In genomic region chr11:61792310-61793083, GRCh38 we compare ENCODE assay signal across 8 cellular contexts. TPM values are rescaled to one million over a fixed set of nuclear protein-coding genes. Genes with fewer than 3 reads are reported as not detected.
DNase-seq lines count a peak whose midpoint lies in the region; ATAC-seq and TF ChIP-seq lines count a peak whose summit lies in the region.

FEN1 (plus strand) TSS chr11:61792911; CDS start chr11:61795362, 2,451 bp downstream.
TMEM258 (minus strand) TSS chr11:61792599; CDS start chr11:61792558, 41 bp downstream.

- peaks cover 4% of the 10 kb centered on the region for H3K36me3 ChIP-seq in mammary epithelial cell (ENCODE audit: insufficient read depth, low read length)

- peak within 1 kb of the TSS; percentile 92 for H3K4me2 ChIP-seq in mammary epithelial cell (ENCODE audit: insufficient read depth, low read depth, low read length)

- H3K4me3 ChIP-seq in WI38 (ENCODE audit: low read depth, low read length) (peak within 1 kb of the TSS; percentile 94), mammary epithelial cell (replicated peaks in 1 of 3; ENCODE audit: insufficient read depth in 1 of 3, low read depth in 2 of 3, low read length in 3 of 3) (peak within 1 kb of the TSS; percentile 63 to 93 (median 92))

- H2AFZ ChIP-seq in mammary epithelial cell (ENCODE audit: low read depth, low read length) = peak within 1 kb of the TSS; percentile 96

- H3K4me3 Mint-ChIP-seq in immature natural killer cell = peak within 1 kb of the TSS; percentile 90 to 96 (median 95)

- H3K79me2 ChIP-seq in mammary epithelial cell (ENCODE audit: insufficient read depth, low read length) = peaks cover 80% of the 10 kb centered on the region

- H3K9me3 Mint-ChIP-seq in immature natural killer cell = no peaks in the 10 kb centered on the region

- H4K20me1 ChIP-seq in mammary epithelial cell (ENCODE audit: insufficient read depth, low read length) = no peaks in the 10 kb centered on the region

- H3K9ac ChIP-seq in mammary epithelial cell (ENCODE audit: insufficient read depth, low read length) = peak within 1 kb of the TSS; percentile 99

- DNase-seq in ACHN (peak; percentile 89), NCI-H2196 treated with DMSO at 0.1 percent for 48 hours (lab: John Stamatoyannopoulos, UW; ENCODE audit: unreplicated experiment) (peak; percentile 92), mammary epithelial cell (peak; percentile 95), immature natural killer cell (peak; percentile 88 to 89 (median 88)), smooth muscle cell of the brain vasculature (ENCODE audit: low read depth, low spot score) (peak; percentile 88)

- dilution Hi-C loops in mammary epithelial cell (cut with HindIII; ENCODE audit: low sequenced_read_pairs) = loop anchor here (5.0 kb wide), 1 partner anchor 90 kb away; no protein-coding TSS in a partner anchor

- peak within 1 kb of the TSS; percentile 96 for H3K27ac ChIP-seq in mammary epithelial cell (ENCODE audit: insufficient read depth, low read depth, low read length)

- peaks cover 0 to 11% (median 4%) of the 10 kb centered on the region in 3 donors for H3K27me3 Mint-ChIP-seq in immature natural killer cell (ENCODE audit: low read depth in 3 of 3)

- H3K27me3 ChIP-seq in mammary epithelial cell (ENCODE audit: insufficient read depth, low read length) = no peaks in the 10 kb centered on the region

- CTCF ChIA-PET in mammary epithelial cell (lab: Charles Lee; ENCODE audit: low non-redundant PET) = no interaction called here

- peak within 1 kb of the TSS; percentile 97 to 100 (median 99) for H3K27ac Mint-ChIP-seq in immature natural killer cell

- peaks cover 20 to 56% of the 10 kb centered on the region in 2 donors for H3K4me1 Mint-ChIP-seq in immature natural killer cell

- in situ Hi-C loops in ACHN (cut with HindIII; ENCODE audit: low pct_ligation_motif_present, low pct_unique_long_range_greater_than_20kb, low sequenced_read_pairs) = no loop called here
- in situ Hi-C loops in mammary epithelial cell (cut with MboI; ENCODE audit: low sequenced_read_pairs in 2 of 2) = loop anchor here in 1 of 2 donors (5.0 to 25.0 kb wide), 3 partner anchors 155 to 920 kb away; partner anchors contain the start of genes BSCL2 and GNG3

- peaks cover 0 to 10% (median 0%) of the 10 kb centered on the region in 3 donors for H3K36me3 Mint-ChIP-seq in immature natural killer cell

- TF ChIP-seq CTCF in WI38 (IDR thresholded peaks at IDR 0.05; ENCODE audit: low read depth, low read length) (no peak), mammary epithelial cell (conservative IDR thresholded peaks at IDR 0.05 in 1 of 2, IDR thresholded peaks at IDR 0.05 in 1 of 2; ENCODE audit: extremely low read depth in 1 of 2, insufficient read depth in 1 of 2, low read depth in 1 of 2, low read length in 2 of 2) (no peak)

- BruUV-seq in mammary epithelial cell (replicated peaks; lab: Mats Ljungman, UMichigan) = no TSS peak

- peak; percentile 76 for ATAC-seq in GM18873 (IDR thresholded peaks at IDR 0.05; ENCODE audit: low FRiP score, unreplicated experiment)
- peak; percentile 73 for ATAC-seq in HG03135 (IDR thresholded peaks at IDR 0.05; ENCODE audit: unreplicated experiment)

- WGBS in mammary epithelial cell (ENCODE audit: low coverage, missing lambda C conversion rate) = 2% methylated on average over 47 of the region's 61 CpGs

- intact Hi-C loops in mammary epithelial cell (cut with micrococcal nuclease) = loop anchor here (1.0 to 5.0 kb wide), 3 partner anchors 36 to 170 kb away; partner anchors contain the start of gene FADS2

- no peaks in the 10 kb centered on the region for H3K9me3 ChIP-seq in mammary epithelial cell (replicated peaks; ENCODE audit: insufficient read depth, low read length)

- H3K4me1 ChIP-seq in mammary epithelial cell (ENCODE audit: insufficient read depth, low read length) = peaks cover 13% of the 10 kb centered on the region

RNA-seq across cellular contexts. Expression of gene FEN1, which starts in this region (rescaled TPM):
- 10 to 100 TPM; 11.7 to 46.1 TPM for total RNA-seq in mammary epithelial cell
- polyA plus RNA-seq in mammary epithelial cell (65.0 TPM), immature natural killer cell (10 to 100 TPM; 20.3 to 31.3 (median 24.6) TPM)
- polyA minus RNA-seq in mammary epithelial cell = 96.1 TPM

RNA-seq across cellular contexts. Expression of gene TMEM258, which starts in this region (rescaled TPM):
- 10 to 100 TPM; 48.2 to 99.7 TPM for total RNA-seq in mammary epithelial cell
- polyA plus RNA-seq in mammary epithelial cell (202 TPM), immature natural killer cell (100 to 1,000 TPM; 160 to 274 (median 225) TPM)
- 79.7 TPM for polyA minus RNA-seq in mammary epithelial cell

Comparison
In these comparisons a context has a peak if more than half of its experiments do, and no peak if none do; other contexts are left out.
1. Peak in every context shown above with its lines: DNase-seq, ATAC-seq, H3K4me3 ChIP-seq and H3K27ac ChIP-seq.